Comparison of ENCODE assay signal across 17 cellular contexts in the genomic region with DNA sequence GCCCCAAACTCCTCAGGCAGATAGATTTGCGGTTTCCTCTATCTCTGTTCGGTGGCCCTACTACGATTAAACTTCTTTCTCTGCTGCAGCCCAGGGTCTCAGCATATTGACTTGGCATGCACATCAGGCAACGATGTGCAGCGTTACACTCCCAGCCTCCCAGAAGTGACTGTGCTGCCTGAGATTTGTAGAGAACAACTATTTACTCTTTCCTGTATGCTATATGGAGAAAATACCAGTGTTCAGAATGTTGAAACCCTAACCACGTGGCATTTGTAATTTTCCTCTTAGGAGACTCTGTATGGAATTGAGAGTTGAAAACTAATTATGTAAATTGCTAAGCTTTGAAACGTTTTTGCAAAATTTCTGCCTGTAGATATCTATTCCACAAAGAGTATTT. TPM values are rescaled to one million over a fixed set of nuclear protein-coding genes. Genes with fewer than 3 reads are reported as not detected.
"Had no signal": no experiment of that assay in that cellular context is flagged by ENCODE, and none has a peak within 500 bp of the region (broad histone marks: within the 10 kb centered on the region; RNA-seq: fewer than 3 reads in every experiment).

No MANE protein-coding gene starts in this region.

- H3K27me3 Mint-ChIP-seq: activated CD4-positive, alpha-beta memory T cell treated with anti-CD3 and anti-CD28 coated beads, Interleukin-2, amount 10 ng/mL, durations not matched to agents 7 days and 5 days; activated CD4-positive, alpha-beta T cell treated with anti-CD3 and anti-CD28 coated beads for 36 hours; naive thymus-derived CD4-positive, alpha-beta T cell; T-cell; type B pancreatic cell had no signal

- H3K4me1 Mint-ChIP-seq: activated CD4-positive, alpha-beta memory T cell treated with anti-CD3 and anti-CD28 coated beads, Interleukin-2, amount 10 ng/mL, durations not matched to agents 7 days and 5 days had no signal

- H3K27ac ChIP-seq: ascending aorta, right atrium auricular region, suprapubic skin, WERI-Rb-1 had no signal

- H3K36me3 Mint-ChIP-seq: naive thymus-derived CD4-positive, alpha-beta T cell; T-cell had no signal

- H3K4me1 ChIP-seq: ascending aorta, right atrium auricular region had no signal

- H3K9me3 ChIP-seq: ascending aorta, mucosa of descending colon, right atrium auricular region, suprapubic skin had no signal

- DNase-seq: activated CD4-positive, alpha-beta memory T cell treated with anti-CD3 and anti-CD28 coated beads, Interleukin-2, amount 10 ng/mL, durations not matched to agents 7 days and 5 days; activated CD4-positive, alpha-beta T cell treated with anti-CD3 and anti-CD28 coated beads for 36 hours; activated T-cell treated with anti-CD3 and anti-CD28 coated beads, Interleukin-2, amount 50 U/mL, for 72 hours; islet precursor cell; mucosa of descending colon; naive thymus-derived CD4-positive, alpha-beta T cell; stimulated activated CD4-positive, alpha-beta T cell treated with anti-CD3 and anti-CD28 coated beads, Interleukin-15, amount 100 ng/mL, for 24 hours; stimulated activated CD4-positive, alpha-beta T cell treated with anti-CD3 and anti-CD28 coated beads, Interleukin-4, amount 100 ng/mL, for 1 hour; stimulated activated CD8-positive, alpha-beta memory T cell treated with anti-CD3 and anti-CD28 coated beads, Interleukin-4, amount 100 ng/mL, for 48 hours; stimulated activated naive CD4-positive, alpha-beta T cell treated with Interleukin-2 at 50 U/mL for 16 hours; T-cell; T1000; WERI-Rb-1 had no signal

- H3K4me3 ChIP-seq: ascending aorta, mucosa of descending colon, right atrium auricular region, suprapubic skin had no signal

- H3K4me3 Mint-ChIP-seq: activated CD4-positive, alpha-beta memory T cell treated with anti-CD3 and anti-CD28 coated beads, Interleukin-2, amount 10 ng/mL, durations not matched to agents 7 days and 5 days; activated CD4-positive, alpha-beta T cell treated with anti-CD3 and anti-CD28 coated beads for 36 hours; activated T-cell treated with anti-CD3 and anti-CD28 coated beads, Interleukin-2, amount 50 U/mL, for 72 hours; naive thymus-derived CD4-positive, alpha-beta T cell; T-cell; type B pancreatic cell had no signal

- H3K27ac Mint-ChIP-seq: activated CD4-positive, alpha-beta memory T cell treated with anti-CD3 and anti-CD28 coated beads, Interleukin-2, amount 10 ng/mL, durations not matched to agents 7 days and 5 days; activated CD4-positive, alpha-beta T cell treated with anti-CD3 and anti-CD28 coated beads for 36 hours; activated T-cell treated with anti-CD3 and anti-CD28 coated beads, Interleukin-2, amount 50 U/mL, for 72 hours; T-cell had no signal

- H3K36me3 ChIP-seq: ascending aorta, right atrium auricular region, suprapubic skin, WERI-Rb-1 had no signal

- H3K27me3 ChIP-seq: ascending aorta, right atrium auricular region, suprapubic skin had no signal

RNA-seq across cellular contexts. Expression of gene GNAI1, which starts 50.9 kb away (rescaled TPM):
- total RNA-seq: activated CD4-positive, alpha-beta memory T cell treated with anti-CD3 and anti-CD28 coated beads, Interleukin-2, amount 10 ng/mL, durations not matched to agents 7 days and 5 days had no signal
